ENCODE assay signal across 26 cellular contexts in the genomic region with DNA sequence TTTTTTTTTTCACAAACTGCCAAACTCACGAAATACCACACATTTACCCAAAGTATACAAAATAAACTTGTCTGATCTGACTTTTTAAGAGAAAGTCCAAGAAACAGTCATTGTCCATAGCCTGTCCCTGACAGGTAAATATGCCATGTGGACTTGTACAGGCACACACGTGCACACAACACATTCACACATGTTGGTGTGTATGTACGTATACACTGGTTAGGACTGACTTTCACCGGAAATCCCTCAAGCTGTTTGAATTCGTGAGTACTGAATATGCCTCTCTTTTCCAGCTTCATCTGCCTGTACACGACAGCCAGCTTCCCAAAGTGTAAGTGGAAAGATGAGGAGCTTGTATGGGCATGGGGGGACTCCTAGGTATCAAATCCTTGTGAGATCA. TPM values are rescaled to one million over a fixed set of nuclear protein-coding genes. Genes with fewer than 3 reads are reported as not detected.
DNase-seq lines count a peak whose midpoint lies in the region; ATAC-seq, FAIRE-seq and TF ChIP-seq lines count a peak whose summit lies in the region.
"Had no signal": no experiment of that assay in that cellular context is flagged by ENCODE, and none has a peak within 500 bp of the region (broad histone marks: within the 10 kb centered on the region; RNA-seq: fewer than 3 reads in every experiment).

No MANE protein-coding gene starts in this region.

- WGBS in upper lobe of left lung, 2 donors: 66 to 68% methylated on average over 6 of the region's 6 CpGs

- H3K27me3 Mint-ChIP-seq in activated T-cell treated with anti-CD3 and anti-CD28 coated beads, Interleukin-2, amount 50 U/mL, for 24 hours: no peaks in the 10 kb centered on the region
- H3K27me3 Mint-ChIP-seq: activated B cell treated with CpG ODN at 0.5 μM for 24 hours; activated naive CD4-positive, alpha-beta T cell treated with anti-CD3 and anti-CD28 coated beads, Interleukin-2, amount 50 U/mL, for 24 hours; activated T-helper 17 cell treated with anti-CD3 and anti-CD28 coated beads, Interleukin-2, amount 50 U/mL, for 72 hours; CD4-positive, alpha-beta T cell; central memory CD8-positive, alpha-beta T cell had no signal

- H4K20me1 ChIP-seq in BLaER1 treated with 17β-estradiol and CSF1 and Interleukin-3, amounts not matched to agents 10 nM and 100 nM: no peaks in the 10 kb centered on the region; a peak in 1 of 22 replicates
- no peaks in the 10 kb centered on the region for H4K20me1 ChIP-seq in keratinocyte (ENCODE audit: control insufficient read depth, extremely low read depth, insufficient read depth, low read length)

- H3K4me3 ChIP-seq in BLaER1 treated with 17β-estradiol and CSF1 and Interleukin-3, amounts not matched to agents 10 nM and 100 nM: peak overlapping the region in 7 of 10 experiments; percentile 56 to 83 (median 69); a peak in 13 of 20 replicates
- H3K4me3 ChIP-seq in adipocyte (ENCODE audit: low read length) (no peak overlapping the region), keratinocyte (ENCODE audit: control insufficient read depth in 2 of 3, extremely low read depth in 1 of 3, insufficient read depth in 2 of 3, low read depth in 1 of 3, low read length in 3 of 3) (no peak overlapping the region), upper lobe of left lung (no peak overlapping the region), coronary artery (no peak overlapping the region)
- H3K4me3 ChIP-seq: lung had no signal

- dilution Hi-C loops in keratinocyte (cut with MboI; ENCODE audit: extremely low pct_ligation_motif_present, low sequenced_read_pairs): no loop called here

- TF ChIP-seq CTCF in keratinocyte (optimal IDR thresholded peaks at IDR 0.05 in 1 of 3, IDR thresholded peaks at IDR 0.05 in 1 of 3, conservative IDR thresholded peaks at IDR 0.05 in 1 of 3; ENCODE audit: extremely low read depth in 1 of 3, insufficient read depth in 2 of 3, low read length in 3 of 3) (no peak), upper lobe of left lung (IDR thresholded peaks at IDR 0.05) (no peak), coronary artery (IDR thresholded peaks at IDR 0.05) (no peak)

- peak overlapping the region; percentile 75 to 90 (median 87); a peak in 20 of 22 replicates for H3K9ac ChIP-seq in BLaER1 treated with 17β-estradiol and CSF1 and Interleukin-3, amounts not matched to agents 10 nM and 100 nM
- H3K9ac ChIP-seq in adipocyte (ENCODE audit: low read length) (peak overlapping the region; percentile 41), keratinocyte (ENCODE audit: control insufficient read depth, extremely low read depth, insufficient read depth, low read length) (no peak overlapping the region)

- peak; percentile 72 for FAIRE-seq in keratinocyte (lab: Jason Lieb, UNC)

- no peaks in the 10 kb centered on the region for H3K36me3 Mint-ChIP-seq in activated T-cell treated with anti-CD3 and anti-CD28 coated beads, Interleukin-2, amount 50 U/mL, for 24 hours (ENCODE audit: low read depth)
- H3K36me3 Mint-ChIP-seq: activated naive CD4-positive, alpha-beta T cell treated with anti-CD3 and anti-CD28 coated beads, Interleukin-2, amount 50 U/mL, for 24 hours; type B pancreatic cell had no signal

- no peak for TF ChIP-seq EP300 in upper lobe of left lung (IDR thresholded peaks at IDR 0.05)

- H3K4me2 ChIP-seq in BLaER1 treated with 17β-estradiol and CSF1 and Interleukin-3, amounts not matched to agents 10 nM and 100 nM: peak overlapping the region; percentile 76 to 92 (median 85)
- peak overlapping the region; percentile 57 for H3K4me2 ChIP-seq in keratinocyte (ENCODE audit: control insufficient read depth, extremely low read depth, insufficient read depth, low read depth, low read length)

- no peak overlapping the region for H3K27ac Mint-ChIP-seq in activated T-cell treated with anti-CD3 and anti-CD28 coated beads, Interleukin-2, amount 50 U/mL, for 24 hours
- H3K27ac Mint-ChIP-seq: activated B cell treated with CpG ODN at 0.5 μM for 24 hours; activated naive CD4-positive, alpha-beta T cell treated with anti-CD3 and anti-CD28 coated beads, Interleukin-2, amount 50 U/mL, for 24 hours; activated T-helper 17 cell treated with anti-CD3 and anti-CD28 coated beads, Interleukin-2, amount 50 U/mL, for 72 hours; CD4-positive, alpha-beta T cell; type B pancreatic cell had no signal

- H3K9me1 ChIP-seq in keratinocyte (ENCODE audit: control insufficient read depth, extremely low read depth, insufficient read depth, low read length): no peaks in the 10 kb centered on the region

- H3K4me1 Mint-ChIP-seq in activated T-cell treated with anti-CD3 and anti-CD28 coated beads, Interleukin-2, amount 50 U/mL, for 24 hours (ENCODE audit: low read depth): no peaks in the 10 kb centered on the region
- H3K4me1 Mint-ChIP-seq: activated naive CD4-positive, alpha-beta T cell treated with anti-CD3 and anti-CD28 coated beads, Interleukin-2, amount 50 U/mL, for 24 hours; activated T-helper 17 cell treated with anti-CD3 and anti-CD28 coated beads, Interleukin-2, amount 50 U/mL, for 72 hours; central memory CD8-positive, alpha-beta T cell had no signal

- DNase-seq in adipocyte (ENCODE audit: low read depth) (no peak), keratinocyte (ENCODE audit: low read depth, low spot score) (no peak), upper lobe of left lung (no peak), dedifferentiated amniotic fluid mesenchymal stem cell (ENCODE audit: extremely low spot score) (no peak), coronary artery (ENCODE audit: low spot score) (no peak)
- DNase-seq in activated T-cell treated with anti-CD3 and anti-CD28 coated beads, Interleukin-2, amount 50 U/mL, for 24 hours: no peak
- DNase-seq: activated B cell treated with CpG ODN at 0.5 μM for 24 hours; activated CD4-positive, alpha-beta T cell treated with anti-CD3 and anti-CD28 coated beads, Interleukin-2, amount 50 U/mL, for 4 hours; activated CD8-positive, alpha-beta memory T cell treated with anti-CD3 and anti-CD28 coated beads, Interleukin-2, amount 50 U/mL, for 4 hours; CD4-positive, alpha-beta T cell; effector CD8-positive, alpha-beta T cell; erythroblast; gastrocnemius medialis; H9; NCI-H1092 treated with DMSO at 0.1 percent for 48 hours; NCI-H82; SIG-M5; SW 1271; T1000 had no signal

- H3K4me1 ChIP-seq in BLaER1 treated with 17β-estradiol and CSF1 and Interleukin-3, amounts not matched to agents 10 nM and 100 nM: peaks cover 60 to 83% (median 75%) of the 10 kb centered on the region in 10 experiments
- H3K4me1 ChIP-seq in adipocyte (ENCODE audit: control insufficient read depth, insufficient read depth, low read length) (peaks cover 34% of the 10 kb centered on the region), keratinocyte (ENCODE audit: control insufficient read depth, extremely low read depth, insufficient read depth, low read length) (peaks cover 8% of the 10 kb centered on the region), upper lobe of left lung (peaks cover 0 to 4% (median 1%) of the 10 kb centered on the region in 4 donors)
- H3K4me1 ChIP-seq: gastrocnemius medialis, prostate gland had no signal

- H2AFZ ChIP-seq in keratinocyte (ENCODE audit: control insufficient read depth, low read length): peak overlapping the region; percentile 59

- no peaks in the 10 kb centered on the region for H3K27me3 ChIP-seq in BLaER1 treated with 17β-estradiol and CSF1 and Interleukin-3, amounts not matched to agents 10 nM and 100 nM
- H3K27me3 ChIP-seq in adipocyte (replicated peaks; ENCODE audit: control insufficient read depth, insufficient read depth, low read length): no peaks in the 10 kb centered on the region
- peaks cover 5% of the 10 kb centered on the region for H3K27me3 ChIP-seq in keratinocyte (ENCODE audit: control insufficient read depth, extremely low read depth, insufficient read depth, low read length)
- H3K27me3 ChIP-seq in upper lobe of left lung: no peaks in the 10 kb centered on the region
- H3K27me3 ChIP-seq: gastrocnemius medialis had no signal

- no peak for ATAC-seq in upper lobe of left lung (ENCODE audit: low FRiP score in 2 of 2)
- ATAC-seq: activated T-helper 17 cell treated with anti-CD3 and anti-CD28 coated beads, Interleukin-2, amount 50 U/mL, for 72 hours had no signal

- H3K79me2 ChIP-seq in keratinocyte (ENCODE audit: control insufficient read depth, insufficient read depth, low read length): no peaks in the 10 kb centered on the region

- H3K9me3 Mint-ChIP-seq in activated T-cell treated with anti-CD3 and anti-CD28 coated beads, Interleukin-2, amount 50 U/mL, for 24 hours: no peaks in the 10 kb centered on the region
- H3K9me3 Mint-ChIP-seq: activated B cell treated with CpG ODN at 0.5 μM for 24 hours; activated naive CD4-positive, alpha-beta T cell treated with anti-CD3 and anti-CD28 coated beads, Interleukin-2, amount 50 U/mL, for 24 hours; H9; type B pancreatic cell had no signal

- TF ChIP-seq POLR2A in upper lobe of left lung (IDR thresholded peaks at IDR 0.05): no peak

- peak overlapping the region; percentile 66 to 95 (median 92) for H3K27ac ChIP-seq in BLaER1 treated with 17β-estradiol and CSF1 and Interleukin-3, amounts not matched to agents 10 nM and 100 nM
- H3K27ac ChIP-seq in keratinocyte (ENCODE audit: control insufficient read depth, insufficient read depth, low read length) (no peak overlapping the region), upper lobe of left lung (peak overlapping the region in 3 of 4 donors; percentile 56 to 80 (median 70)), coronary artery (peak overlapping the region in 1 of 2 donors; percentile 71)

- peaks cover 0 to 5% (median 0%) of the 10 kb centered on the region in 11 experiments; a peak in 2 of 22 replicates for H3K9me3 ChIP-seq in BLaER1 treated with 17β-estradiol and CSF1 and Interleukin-3, amounts not matched to agents 10 nM and 100 nM (replicated peaks in 1 of 11)
- H3K9me3 ChIP-seq in adipocyte (ENCODE audit: control insufficient read depth, low read length): no peaks in the 10 kb centered on the region
- no peaks in the 10 kb centered on the region for H3K9me3 ChIP-seq in keratinocyte (ENCODE audit: control insufficient read depth, low read depth, low read length)
- no peaks in the 10 kb centered on the region for H3K9me3 ChIP-seq in upper lobe of left lung
- H3K9me3 ChIP-seq: gastrocnemius medialis, prostate gland had no signal

- H3K4me3 Mint-ChIP-seq in activated T-cell treated with anti-CD3 and anti-CD28 coated beads, Interleukin-2, amount 50 U/mL, for 24 hours: no peak overlapping the region
- H3K4me3 Mint-ChIP-seq: activated B cell treated with CpG ODN at 0.5 μM for 24 hours; activated naive CD4-positive, alpha-beta T cell treated with anti-CD3 and anti-CD28 coated beads, Interleukin-2, amount 50 U/mL, for 24 hours; activated T-helper 17 cell treated with anti-CD3 and anti-CD28 coated beads, Interleukin-2, amount 50 U/mL, for 72 hours; CD4-positive, alpha-beta T cell; central memory CD8-positive, alpha-beta T cell had no signal

- H3K36me3 ChIP-seq in BLaER1 treated with 17β-estradiol and CSF1 and Interleukin-3, amounts not matched to agents 10 nM and 100 nM: peaks cover 0 to 28% (median 0%) of the 10 kb centered on the region in 11 experiments; a peak in 7 of 22 replicates
- no peaks in the 10 kb centered on the region for H3K36me3 ChIP-seq in adipocyte (ENCODE audit: control insufficient read depth, insufficient read depth, low read length, severe bottlenecking)
- H3K36me3 ChIP-seq in keratinocyte (ENCODE audit: control insufficient read depth in 2 of 2, extremely low read depth in 1 of 2, insufficient read depth in 2 of 2, low read length in 2 of 2): no peaks in the 10 kb centered on the region
- H3K36me3 ChIP-seq in upper lobe of left lung: no peaks in the 10 kb centered on the region
- H3K36me3 ChIP-seq: gastrocnemius medialis, prostate gland had no signal

RNA-seq across cellular contexts. Expression of a gene that starts 1.0 kb away (rescaled TPM):
- polyA plus RNA-seq in keratinocyte: not detected in 3 replicates
- polyA plus RNA-seq in keratinocyte (2011; ENCODE audit: low read depth): not detected
- polyA plus RNA-seq in keratinocyte (2011; cell fraction: cytosol; rRNA removed): not detected in 2 replicates
- polyA plus RNA-seq in keratinocyte (2011; cell fraction: nucleus; rRNA removed): not detected in 2 replicates
- polyA plus RNA-seq in keratinocyte (2012; ENCODE audit: low replicate concordance): not detected in 2 replicates
- 0.13 TPM in 1 of 3 replicates, not detected in the others for polyA minus RNA-seq in keratinocyte
- polyA minus RNA-seq in keratinocyte (2011; cell fraction: cytosol; rRNA and poly(A)+ RNA removed): not detected
- polyA minus RNA-seq in keratinocyte (2011; cell fraction: nucleus; rRNA and poly(A)+ RNA removed): not detected in 2 replicates
- total RNA-seq in upper lobe of left lung: 10 to 100 TPM in 2 of 6 donors, 1 to 10 TPM in 4; 8.2 to 23.1 (median 8.9) TPM
- total RNA-seq: activated B cell treated with CpG ODN at 0.5 μM for 24 hours; activated T-helper 17 cell treated with anti-CD3 and anti-CD28 coated beads, Interleukin-2, amount 50 U/mL, for 72 hours; CD4-positive, alpha-beta T cell had no signal

Comparison
In these comparisons a context has a peak if more than half of its experiments do, and no peak if none do; other contexts are left out.
1. H3K4me3 ChIP-seq: peak in BLaER1 treated with 17β-estradiol and CSF1 and Interleukin-3, amounts not matched to agents 10 nM and 100 nM (7 of 10); none in adipocyte (single experiment), keratinocyte (0 of 3), upper lobe of left lung (0 of 4) and coronary artery (single experiment).